ENCODE assay signal across 16 cellular contexts in the genomic region with DNA sequence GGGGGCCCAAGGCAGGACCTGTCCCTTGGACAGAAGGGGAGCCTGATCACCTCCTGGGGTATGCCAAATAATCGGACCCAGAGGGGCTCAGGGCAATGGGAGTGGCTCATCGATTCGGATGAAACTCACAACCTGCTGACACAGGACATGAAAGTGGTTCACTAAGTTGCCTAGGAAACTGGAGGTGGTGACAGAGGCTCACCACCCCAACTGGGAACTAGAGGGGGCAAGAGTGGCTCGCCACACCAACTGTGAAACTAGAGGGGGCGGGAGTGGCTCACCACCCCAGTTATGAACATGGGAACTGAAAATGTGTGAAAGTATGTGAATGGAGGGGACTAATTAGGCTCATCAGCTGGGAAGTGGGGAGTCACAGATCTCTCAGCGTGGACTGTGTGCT. TPM values are rescaled to one million over a fixed set of nuclear protein-coding genes. Genes with fewer than 3 reads are reported as not detected.
A peak's percentile ranks its signal among the peaks of the same experiment; 100 is the strongest.
DNase-seq lines count a peak whose midpoint lies in the region; ATAC-seq and TF ChIP-seq lines count a peak whose summit lies in the region.
"Had no signal": no experiment of that assay in that cellular context is flagged by ENCODE, and none has a peak within 500 bp of the region (broad histone marks: within the 10 kb centered on the region; RNA-seq: fewer than 3 reads in every experiment).

No MANE protein-coding gene starts in this region.

- peak; percentile 31 for ATAC-seq in body of pancreas
- ATAC-seq in HG03108 (IDR thresholded peaks at IDR 0.05; ENCODE audit: unreplicated experiment) = no peak

- intact Hi-C loops in body of pancreas (cut with DNase I) = no loop called here
- intact Hi-C loops in testis (cut with DNase I; ENCODE audit: low total_unique reads) = no loop called here
- intact Hi-C loops in activated CD4-positive, alpha-beta T cell treated with anti-CD3 and anti-CD28 coated beads, Interleukin-2, amount 10 ng/mL, durations not matched to agents 24 days and 14 days (cut with micrococcal nuclease) = no loop called here

- peaks cover 26% of the 10 kb centered on the region for H3K9me3 Mint-ChIP-seq in activated CD4-positive, alpha-beta T cell treated with anti-CD3 and anti-CD28 coated beads, Interleukin-2, amount 10 ng/mL, durations not matched to agents 24 days and 14 days

- H3K27me3 Mint-ChIP-seq in activated CD4-positive, alpha-beta T cell treated with anti-CD3 and anti-CD28 coated beads, Interleukin-2, amount 10 ng/mL, durations not matched to agents 24 days and 14 days = no peaks in the 10 kb centered on the region
- H3K27me3 Mint-ChIP-seq: CD4-positive, alpha-beta memory T cell had no signal

- no peaks in the 10 kb centered on the region for H3K36me3 ChIP-seq in MM.1S (replicated peaks; ENCODE audit: insufficient read depth, low read length)
- no peaks in the 10 kb centered on the region for H3K36me3 ChIP-seq in body of pancreas (replicated peaks in 1 of 2; ENCODE audit: insufficient read depth in 1 of 2, low read depth in 2 of 2)
- no peaks in the 10 kb centered on the region for H3K36me3 ChIP-seq in liver (ENCODE audit: control insufficient read depth in 4 of 4, insufficient read depth in 3 of 4, low read depth in 1 of 4, low read length in 3 of 4)
- H3K36me3 ChIP-seq in testis (ENCODE audit: low read depth, missing control alignments) = no peaks in the 10 kb centered on the region
- H3K36me3 ChIP-seq in H7 (replicated peaks; ENCODE audit: control insufficient read depth, insufficient read depth, low read length) = no peaks in the 10 kb centered on the region
- H3K36me3 ChIP-seq: BE2C had no signal

- H3K9me2 ChIP-seq in MM.1S (replicated peaks; ENCODE audit: insufficient read depth, low read length) = no peaks in the 10 kb centered on the region

- peak overlapping the region; percentile 30; the same call in 1 of the 2 replicates for H3K4me2 ChIP-seq in MM.1S (ENCODE audit: low read depth, low read length)

- DNase-seq in MM.1S = peak; percentile 18
- DNase-seq in body of pancreas = peak in 1 of 4 donors; percentile 25
- DNase-seq in testis = peak; percentile 25
- DNase-seq in H7 = no peak
- no peak for DNase-seq in activated CD4-positive, alpha-beta T cell treated with anti-CD3 and anti-CD28 coated beads, Interleukin-2, amount 10 ng/mL, durations not matched to agents 24 days and 14 days
- DNase-seq: BE2C; CD4-positive, alpha-beta memory T cell; DMS79 treated with DMSO at 0.1 percent for 48 hours; GF-D8; HCEC 1CT; NCI-H1092; NCI-H2171 treated with DMSO at 0.1 percent for 48 hours; NCI-H510A treated with DMSO at 0.1 percent for 48 hours; NK-92 treated with Interleukin-12 subunit alpha and Interleukin-12 subunit beta, amount 100 ng/mL, for 24 hours had no signal

- H3K9me3 ChIP-seq in MM.1S (replicated peaks; ENCODE audit: insufficient read depth, low read length) (no peaks in the 10 kb centered on the region), body of pancreas (no peaks in the 10 kb centered on the region), liver (ENCODE audit: control insufficient read depth in 4 of 4, low read length in 3 of 4) (peaks cover 13 to 44% (median 28%) of the 10 kb centered on the region in 4 donors), testis (no peaks in the 10 kb centered on the region)
- H3K9me3 ChIP-seq: BE2C had no signal

- no peaks in the 10 kb centered on the region for H3K4me1 Mint-ChIP-seq in activated CD4-positive, alpha-beta T cell treated with anti-CD3 and anti-CD28 coated beads, Interleukin-2, amount 10 ng/mL, durations not matched to agents 24 days and 14 days

- H3K36me3 Mint-ChIP-seq in activated CD4-positive, alpha-beta T cell treated with anti-CD3 and anti-CD28 coated beads, Interleukin-2, amount 10 ng/mL, durations not matched to agents 24 days and 14 days (ENCODE audit: low read depth) = no peaks in the 10 kb centered on the region

- H3K27ac ChIP-seq in MM.1S (ENCODE audit: low read length) = no peak overlapping the region
- H3K27ac ChIP-seq in body of pancreas = peak overlapping the region in 3 of 4 donors; percentile 64 to 68 (median 67)
- H3K27ac ChIP-seq in liver (ENCODE audit: low read depth in 1 of 2, low read length in 2 of 2) = no peak overlapping the region
- peak overlapping the region; percentile 78 to 81 for H3K27ac ChIP-seq in testis

- H3F3A ChIP-seq in MM.1S (ENCODE audit: insufficient read depth, low read length) = no peaks in the 10 kb centered on the region

- TF ChIP-seq POLR2A in body of pancreas (IDR thresholded peaks at IDR 0.05) (no peak), testis (IDR thresholded peaks at IDR 0.05) (no peak)

- 0 out of 2 replicates have a peak overlapping the region, but pooled peaks have one; percentile 17 for H2AFZ ChIP-seq in MM.1S (ENCODE audit: low read length)

- no peak overlapping the region for H3K4me3 Mint-ChIP-seq in activated CD4-positive, alpha-beta T cell treated with anti-CD3 and anti-CD28 coated beads, Interleukin-2, amount 10 ng/mL, durations not matched to agents 24 days and 14 days

- no peaks in the 10 kb centered on the region for H3K79me2 ChIP-seq in MM.1S (ENCODE audit: low read length)

- H3K4me3 ChIP-seq in MM.1S (ENCODE audit: low read length) (peak overlapping the region; percentile 31; the same call in 1 of the 2 replicates), body of pancreas (no peak overlapping the region), liver (ENCODE audit: low read depth in 1 of 3, low read length in 3 of 3) (peak overlapping the region in 2 of 3 donors; percentile 2 to 40), testis (peak overlapping the region; percentile 44 to 50), H7 (ENCODE audit: insufficient read depth, low read depth, low read length) (no peak overlapping the region)

- H4K20me1 ChIP-seq in MM.1S (ENCODE audit: insufficient read depth, low read length) = no peaks in the 10 kb centered on the region

- no peak for TF ChIP-seq RAD21 in liver (IDR thresholded peaks at IDR 0.05)

- H3K9ac ChIP-seq in MM.1S (ENCODE audit: low read length) = no peak overlapping the region
- H3K9ac ChIP-seq in liver (ENCODE audit: low read depth in 1 of 2, low read length in 2 of 2) = no peak overlapping the region

- H3K4me1 ChIP-seq in MM.1S (ENCODE audit: low read length) = no peaks in the 10 kb centered on the region
- H3K4me1 ChIP-seq in body of pancreas = peaks cover 18% of the 10 kb centered on the region
- peaks cover 0 to 3% (median 0%) of the 10 kb centered on the region in 4 donors for H3K4me1 ChIP-seq in liver (ENCODE audit: control insufficient read depth in 4 of 4, insufficient read depth in 4 of 4, low read length in 3 of 4)
- peaks cover 12% of the 10 kb centered on the region for H3K4me1 ChIP-seq in testis
- H3K4me1 ChIP-seq: BE2C had no signal

- WGBS in body of pancreas, 2 donors = 62 to 71% methylated on average over 6 of the region's 6 CpGs
- 71% methylated on average over 6 of the region's 6 CpGs for WGBS in liver
- WGBS in testis, 2 donors = 51 to 57% methylated on average over 6 of the region's 6 CpGs

- H3K27ac Mint-ChIP-seq in activated CD4-positive, alpha-beta T cell treated with anti-CD3 and anti-CD28 coated beads, Interleukin-2, amount 10 ng/mL, durations not matched to agents 24 days and 14 days = no peak overlapping the region
- H3K27ac Mint-ChIP-seq: CD4-positive, alpha-beta memory T cell had no signal

- TF ChIP-seq CTCF in MM.1S (IDR thresholded peaks at IDR 0.05; ENCODE audit: low read length) (no peak), body of pancreas (IDR thresholded peaks at IDR 0.05) (no peak), liver (IDR thresholded peaks at IDR 0.05; ENCODE audit: low read depth, low read length, missing input control) (no peak), testis (IDR thresholded peaks at IDR 0.05) (no peak)

- H3K27me3 ChIP-seq in MM.1S (replicated peaks; ENCODE audit: insufficient read depth, low read length) = no peaks in the 10 kb centered on the region
- H3K27me3 ChIP-seq in body of pancreas = no peaks in the 10 kb centered on the region
- no peaks in the 10 kb centered on the region for H3K27me3 ChIP-seq in liver (ENCODE audit: control insufficient read depth in 4 of 4, insufficient read depth in 4 of 4, low read length in 3 of 4)
- H3K27me3 ChIP-seq in testis = no peaks in the 10 kb centered on the region
- no peaks in the 10 kb centered on the region for H3K27me3 ChIP-seq in H7 (ENCODE audit: control insufficient read depth, insufficient read depth, low read length)
- H3K27me3 ChIP-seq: BE2C had no signal

TF ChIP-seq in liver, 16 proteins besides CTCF, POLR2A, EP300 and RAD21:
- no peak for TF ChIP-seq GABPA (IDR thresholded peaks at IDR 0.05 in 1 of 2, conservative IDR thresholded peaks at IDR 0.05 in 1 of 2)
- no peak for TF ChIP-seq HNF4A (conservative IDR thresholded peaks at IDR 0.05)
- no peak for TF ChIP-seq EGR1 (IDR thresholded peaks at IDR 0.05; ENCODE audit: low read depth in 2 of 2)
- TF ChIP-seq, protein P1, sequence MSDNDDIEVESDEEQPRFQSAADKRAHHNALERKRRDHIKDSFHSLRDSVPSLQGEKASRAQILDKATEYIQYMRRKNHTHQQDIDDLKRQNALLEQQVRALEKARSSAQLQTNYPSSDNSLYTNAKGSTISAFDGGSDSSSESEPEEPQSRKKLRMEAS (IDR thresholded peaks at IDR 0.05) = no peak
- TF ChIP-seq TAF1 (conservative IDR thresholded peaks at IDR 0.05) = no peak
- TF ChIP-seq JUND (IDR thresholded peaks at IDR 0.05) = no peak
- no peak for TF ChIP-seq SP1 (IDR thresholded peaks at IDR 0.05)
- no peak for TF ChIP-seq YY1 (IDR thresholded peaks at IDR 0.05)
TF ChIP-seq in liver: peak in this region for 0.

RNA-seq across cellular contexts. Expression of a gene that starts 46.3 kb away (rescaled TPM):
- total RNA-seq in body of pancreas (10 to 100 TPM; 16.8 to 26.7 TPM), liver (1 to 10 TPM; 3.3 to 3.7 TPM), testis (10 to 100 TPM; 13.6 to 17.9 TPM)
- polyA plus RNA-seq in liver (1 to 10 TPM in 1 of 2 donors, under 1 TPM in 1; 0.67 to 1.1 TPM), testis (ENCODE audit: insufficient read depth, low read depth, low replicate concordance) (4.6 TPM)
- not detected in 2 replicates for total RNA-seq in H7 (2014; rRNA removed; shearing (Covaris generic))
- total RNA-seq in activated CD4-positive, alpha-beta T cell treated with anti-CD3 and anti-CD28 coated beads, Interleukin-2, amount 10 ng/mL, durations not matched to agents 24 days and 14 days = 7.2 and 8.5 TPM in 2 replicates

RNA-seq across cellular contexts. Expression of a gene that starts 49.5 kb away (rescaled TPM):
- 10 to 100 TPM in 1 of 2 donors, 1 to 10 TPM in 1; 4.0 to 11.4 TPM for total RNA-seq in body of pancreas
- total RNA-seq in liver = 1 to 10 TPM; 3.0 to 4.2 TPM
- 1 to 10 TPM; 1.6 to 2.8 TPM for polyA plus RNA-seq in liver
- total RNA-seq in testis = 10 to 100 TPM; 18.6 to 19.7 TPM
- polyA plus RNA-seq in testis (ENCODE audit: insufficient read depth, low read depth, low replicate concordance) = 4.5 TPM
- not detected in 2 replicates for total RNA-seq in H7 (2014; rRNA removed; shearing (Covaris generic))
- 1.7 and 2.7 TPM in 2 replicates for total RNA-seq in activated CD4-positive, alpha-beta T cell treated with anti-CD3 and anti-CD28 coated beads, Interleukin-2, amount 10 ng/mL, durations not matched to agents 24 days and 14 days

Comparison
In these comparisons a context has a peak if more than half of its experiments do, and no peak if none do; other contexts are left out.
1. DNase-seq: peak in MM.1S (single experiment) and testis (single experiment); none in H7 (single experiment) and activated CD4-positive, alpha-beta T cell treated with anti-CD3 and anti-CD28 coated beads, Interleukin-2, amount 10 ng/mL, durations not matched to agents 24 days and 14 days (single experiment).
2. H3K27ac ChIP-seq: peak in body of pancreas (3 of 4) and testis (2 of 2); none in MM.1S (single experiment) and liver (0 of 2).
3. H3K4me3 ChIP-seq: peak in MM.1S (single experiment), liver (2 of 3) and testis (2 of 2); none in body of pancreas (0 of 2) and H7 (single experiment).